In genomic region chr1:200670215-200671118, GRCh38 we compare ENCODE assay signal across 1 cellular context.
TF ChIP-seq lines count a peak whose summit lies in the region.

No MANE protein-coding gene starts in this region.

TF ChIP-seq in HepG2, 621 proteins besides CTCF, POLR2A, EP300 and RAD21 (continued from another document):
- TF ChIP-seq HMGXB4 (CRISPR knock-in tag; IDR thresholded peaks at IDR 0.05; ENCODE audit: borderline replicate concordance in 1 of 2, low read depth in 1 of 2) (no peak), CREM (IDR thresholded peaks at IDR 0.05) (no peak), CREM (CRISPR knock-in tag; IDR thresholded peaks at IDR 0.05) (no peak), CREB3 (CRISPR knock-in tag; IDR thresholded peaks at IDR 0.05) (no peak), TARDBP (CRISPR knock-in tag; IDR thresholded peaks at IDR 0.05) (no peak), HINFP (CRISPR knock-in tag; IDR thresholded peaks at IDR 0.05; ENCODE audit: low read depth) (no peak), ZNF841 (CRISPR knock-in tag; IDR thresholded peaks at IDR 0.05; ENCODE audit: borderline replicate concordance) (no peak), SMAD1 (CRISPR knock-in tag; IDR thresholded peaks at IDR 0.05; ENCODE audit: borderline replicate concordance, low read depth) (no peak), CSRNP1 (CRISPR knock-in tag; IDR thresholded peaks at IDR 0.05) (no peak), FOXA3 (CRISPR knock-in tag; IDR thresholded peaks at IDR 0.05) (no peak), MED13 (CRISPR knock-in tag; IDR thresholded peaks at IDR 0.05) (0 out of 2 replicates have a peak, but pooled peaks have one; percentile 20), ZNF281 (CRISPR knock-in tag; IDR thresholded peaks at IDR 0.05; ENCODE audit: borderline replicate concordance) (peak; percentile 46), TRIM24 (CRISPR knock-in tag; IDR thresholded peaks at IDR 0.05) (no peak), ZBTB39 (CRISPR knock-in tag; IDR thresholded peaks at IDR 0.05) (no peak), CHD4 (IDR thresholded peaks at IDR 0.05; ENCODE audit: borderline replicate concordance, low read length) (no peak), ZNF550 (CRISPR knock-in tag; IDR thresholded peaks at IDR 0.05; ENCODE audit: borderline replicate concordance) (no peak), ZBTB46 (CRISPR knock-in tag; IDR thresholded peaks at IDR 0.05; ENCODE audit: borderline replicate concordance) (no peak), KDM4B (CRISPR knock-in tag; IDR thresholded peaks at IDR 0.05) (no peak), SOX6 (IDR thresholded peaks at IDR 0.05) (no peak), SOX6 (CRISPR knock-in tag; IDR thresholded peaks at IDR 0.05) (0 out of 2 replicates have a peak, but pooled peaks have one; percentile 20), EED (CRISPR knock-in tag; IDR thresholded peaks at IDR 0.05) (no peak), HMGXB3 (CRISPR knock-in tag; IDR thresholded peaks at IDR 0.05; ENCODE audit: borderline replicate concordance) (no peak)
- TF ChIP-seq, protein P1, sequence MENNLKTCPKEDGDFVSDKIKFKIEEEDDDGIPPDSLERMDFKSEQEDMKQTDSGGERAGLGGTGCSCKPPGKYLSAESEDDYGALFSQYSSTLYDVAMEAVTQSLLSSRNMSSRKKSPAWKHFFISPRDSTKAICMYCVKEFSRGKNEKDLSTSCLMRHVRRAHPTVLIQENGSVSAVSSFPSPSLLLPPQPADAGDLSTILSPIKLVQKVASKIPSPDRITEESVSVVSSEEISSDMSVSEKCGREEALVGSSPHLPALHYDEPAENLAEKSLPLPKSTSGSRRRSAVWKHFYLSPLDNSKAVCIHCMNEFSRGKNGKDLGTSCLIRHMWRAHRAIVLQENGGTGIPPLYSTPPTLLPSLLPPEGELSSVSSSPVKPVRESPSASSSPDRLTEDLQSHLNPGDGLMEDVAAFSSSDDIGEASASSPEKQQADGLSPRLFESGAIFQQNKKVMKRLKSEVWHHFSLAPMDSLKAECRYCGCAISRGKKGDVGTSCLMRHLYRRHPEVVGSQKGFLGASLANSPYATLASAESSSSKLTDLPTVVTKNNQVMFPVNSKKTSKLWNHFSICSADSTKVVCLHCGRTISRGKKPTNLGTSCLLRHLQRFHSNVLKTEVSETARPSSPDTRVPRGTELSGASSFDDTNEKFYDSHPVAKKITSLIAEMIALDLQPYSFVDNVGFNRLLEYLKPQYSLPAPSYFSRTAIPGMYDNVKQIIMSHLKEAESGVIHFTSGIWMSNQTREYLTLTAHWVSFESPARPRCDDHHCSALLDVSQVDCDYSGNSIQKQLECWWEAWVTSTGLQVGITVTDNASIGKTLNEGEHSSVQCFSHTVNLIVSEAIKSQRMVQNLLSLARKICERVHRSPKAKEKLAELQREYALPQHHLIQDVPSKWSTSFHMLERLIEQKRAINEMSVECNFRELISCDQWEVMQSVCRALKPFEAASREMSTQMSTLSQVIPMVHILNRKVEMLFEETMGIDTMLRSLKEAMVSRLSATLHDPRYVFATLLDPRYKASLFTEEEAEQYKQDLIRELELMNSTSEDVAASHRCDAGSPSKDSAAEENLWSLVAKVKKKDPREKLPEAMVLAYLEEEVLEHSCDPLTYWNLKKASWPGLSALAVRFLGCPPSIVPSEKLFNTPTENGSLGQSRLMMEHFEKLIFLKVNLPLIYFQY (CRISPR knock-in tag; IDR thresholded peaks at IDR 0.05; ENCODE audit: borderline replicate concordance), result no peak; the same call in 1 of the 2 replicates
TF ChIP-seq in HepG2: peak in this region for 20.
